In genomic region chr21:45325206-45326168, GRCh38 we compare ENCODE assay signal across 15 cellular contexts. TPM values are rescaled to one million over a fixed set of nuclear protein-coding genes. Genes with fewer than 3 reads are reported as not detected.
A peak's percentile ranks its signal among the peaks of the same experiment; 100 is the strongest.
DNase-seq lines count a peak whose midpoint lies in the region; TF ChIP-seq lines count a peak whose summit lies in the region.
"Had no signal": no experiment of that assay in that cellular context is flagged by ENCODE, and none has a peak within 500 bp of the region (broad histone marks: within the 10 kb centered on the region; RNA-seq: fewer than 3 reads in every experiment).

No MANE protein-coding gene starts in this region.

- no peak overlapping the region for H3K4me3 ChIP-seq in BLaER1 treated with 17β-estradiol and CSF1 and Interleukin-3, amounts not matched to agents 10 nM and 100 nM
- H3K4me3 ChIP-seq in NB4 (ENCODE audit: low read depth, low read length) (no peak overlapping the region), esophagus muscularis mucosa (no peak overlapping the region), ovary (no peak overlapping the region)
- H3K4me3 ChIP-seq: lung had no signal

- H3K27me3 ChIP-seq in BLaER1 treated with 17β-estradiol and CSF1 and Interleukin-3, amounts not matched to agents 10 nM and 100 nM = peaks cover 0 to 68% (median 10%) of the 10 kb centered on the region in 11 experiments; a peak in 11 of 22 replicates
- H3K27me3 ChIP-seq in esophagus muscularis mucosa = no peaks in the 10 kb centered on the region
- no peaks in the 10 kb centered on the region for H3K27me3 ChIP-seq in ovary

- TF ChIP-seq POLR2A in NB4 (IDR thresholded peaks at IDR 0.05; ENCODE audit: extremely low read depth, insufficient read length) (no peak), esophagus muscularis mucosa (IDR thresholded peaks at IDR 0.05; ENCODE audit: low read depth) (no peak), ovary (IDR thresholded peaks at IDR 0.05) (no peak)

- peaks cover 0 to 60% (median 16%) of the 10 kb centered on the region in 11 experiments; a peak in 13 of 22 replicates for H4K20me1 ChIP-seq in BLaER1 treated with 17β-estradiol and CSF1 and Interleukin-3, amounts not matched to agents 10 nM and 100 nM

- no peak overlapping the region; a peak in 1 of 22 replicates for H3K9ac ChIP-seq in BLaER1 treated with 17β-estradiol and CSF1 and Interleukin-3, amounts not matched to agents 10 nM and 100 nM

- peak overlapping the region in 9 of 11 experiments; percentile 33 to 89 (median 72); a peak in 18 of 22 replicates for H3K4me2 ChIP-seq in BLaER1 treated with 17β-estradiol and CSF1 and Interleukin-3, amounts not matched to agents 10 nM and 100 nM

- WGBS in esophagus muscularis mucosa = 76% methylated on average over 18 of the region's 32 CpGs
- WGBS in ovary, 3 donors = 66 to 77% (median 72%) methylated on average over 25 to 32 of the region's 32 CpGs

- DNase-seq in NB4 (ENCODE audit: low read depth) = peak; percentile 43
- DNase-seq in esophagus muscularis mucosa (ENCODE audit: extremely low spot score) = no peak
- peak in 4 of 5 donors; percentile 36 to 54 (median 46) for DNase-seq in ovary
- DNase-seq in stimulated activated naive CD4-positive, alpha-beta T cell treated with Interleukin-2 at 50 U/mL for 16 hours (lab: John Stamatoyannopoulos, UW) = no peak
- no peak for DNase-seq in EL
- no peak for DNase-seq in GM20000 (ENCODE audit: low spot score)
- DNase-seq in C1 segment of cervical spinal cord (lab: John Stamatoyannopoulos, UW) = no peak
- DNase-seq: activated CD4-positive, alpha-beta T cell treated with anti-CD3 and anti-CD28 coated beads, Interleukin-2, amount 50 U/mL, for 4 hours; amniotic stem cell; Calu3; naive B cell; NCI-H69; OCI-M1 had no signal

- intact Hi-C loops in esophagus muscularis mucosa (cut with DNase I) (no loop called here), ovary (cut with DNase I) (no loop called here)

- H3K9me3 ChIP-seq in BLaER1 treated with 17β-estradiol and CSF1 and Interleukin-3, amounts not matched to agents 10 nM and 100 nM (replicated peaks in 1 of 11) = no peaks in the 10 kb centered on the region
- H3K9me3 ChIP-seq in esophagus muscularis mucosa (no peaks in the 10 kb centered on the region), ovary (no peaks in the 10 kb centered on the region)

- no peaks in the 10 kb centered on the region for H3K36me3 ChIP-seq in BLaER1 treated with 17β-estradiol and CSF1 and Interleukin-3, amounts not matched to agents 10 nM and 100 nM
- no peaks in the 10 kb centered on the region for H3K36me3 ChIP-seq in esophagus muscularis mucosa
- no peaks in the 10 kb centered on the region for H3K36me3 ChIP-seq in ovary

- TF ChIP-seq CTCF in NB4 (IDR thresholded peaks at IDR 0.05; ENCODE audit: low read depth, low read length) (no peak), esophagus muscularis mucosa (IDR thresholded peaks at IDR 0.05) (no peak), ovary (IDR thresholded peaks at IDR 0.05) (no peak), GM20000 (IDR thresholded peaks at IDR 0.05; ENCODE audit: extremely low read depth, missing control alignments) (no peak)

- no peak for TF ChIP-seq EP300 in esophagus muscularis mucosa (IDR thresholded peaks at IDR 0.05)
- TF ChIP-seq EP300 in ovary (IDR thresholded peaks at IDR 0.05) = no peak

- H3K27ac ChIP-seq in BLaER1 treated with 17β-estradiol and CSF1 and Interleukin-3, amounts not matched to agents 10 nM and 100 nM = no peak overlapping the region; a peak in 2 of 22 replicates
- peak overlapping the region in 3 of 4 donors; percentile 44 to 83 (median 80) for H3K27ac ChIP-seq in esophagus muscularis mucosa (replicated peaks in 1 of 4)
- H3K27ac ChIP-seq in ovary = peak overlapping the region in 1 of 2 donors; percentile 61

- H3K4me1 ChIP-seq in BLaER1 treated with 17β-estradiol and CSF1 and Interleukin-3, amounts not matched to agents 10 nM and 100 nM = peaks cover 34 to 77% (median 73%) of the 10 kb centered on the region in 10 experiments
- H3K4me1 ChIP-seq in esophagus muscularis mucosa (peaks cover 29 to 68% (median 65%) of the 10 kb centered on the region in 4 donors), ovary (ENCODE audit: insufficient read depth) (peaks cover 26% of the 10 kb centered on the region)

RNA-seq across cellular contexts. Expression of gene POFUT2, which starts 37.8 kb away (rescaled TPM):
- total RNA-seq in esophagus muscularis mucosa (10 to 100 TPM; 15.8 to 21.6 (median 18.7) TPM), ovary (10 to 100 TPM; 26.2 to 48.2 (median 40.1) TPM)
- polyA plus RNA-seq in ovary = 10 to 100 TPM; 25.7 to 52.9 TPM

Comparison
In these comparisons a context has a peak if more than half of its experiments do, and no peak if none do; other contexts are left out.
1. H3K27ac ChIP-seq: peak in esophagus muscularis mucosa (3 of 4); none in BLaER1 treated with 17β-estradiol and CSF1 and Interleukin-3, amounts not matched to agents 10 nM and 100 nM (0 of 11).
2. DNase-seq: peak in NB4 (single experiment) and ovary (4 of 5); none in esophagus muscularis mucosa (single experiment), stimulated activated naive CD4-positive, alpha-beta T cell treated with Interleukin-2 at 50 U/mL for 16 hours (single experiment), EL (single experiment), GM20000 (single experiment) and C1 segment of cervical spinal cord (0 of 14).